In genomic region chr16:29899516-29900101, GRCh38 we compare ENCODE assay signal across 8 cellular contexts. TPM values are rescaled to one million over a fixed set of nuclear protein-coding genes. Genes with fewer than 3 reads are reported as not detected.
A peak's percentile ranks its signal among the peaks of the same experiment; 100 is the strongest.
DNase-seq lines count a peak whose midpoint lies in the region; ATAC-seq and TF ChIP-seq lines count a peak whose summit lies in the region.

Gene SEZ6L2 (minus strand): TSS chr16:29899550. CDS start chr16:29899019, 531 bp downstream.

- H3K4me1 ChIP-seq in esophagus squamous epithelium (peaks cover 11 to 26% (median 18%) of the 10 kb centered on the region in 3 donors), muscle layer of colon (ENCODE audit: insufficient read depth, low read length) (peaks cover 4% of the 10 kb centered on the region), stomach (peaks cover 4 to 38% (median 34%) of the 10 kb centered on the region in 4 donors)

- TF ChIP-seq CTCF in AG04449 (IDR thresholded peaks at IDR 0.05; ENCODE audit: insufficient read depth, low read length, missing control alignments) (peak; percentile 30), GM20000 (IDR thresholded peaks at IDR 0.05; ENCODE audit: extremely low read depth, missing control alignments) (no peak), esophagus squamous epithelium (IDR thresholded peaks at IDR 0.05) (no peak), stomach (IDR thresholded peaks at IDR 0.05) (peak in 3 of 7 experiments; percentile 22 to 48 (median 38))

- peaks cover 12% of the 10 kb centered on the region for H3K4me1 Mint-ChIP-seq in activated CD4-positive, alpha-beta T cell treated with anti-CD3 and anti-CD28 coated beads, Interleukin-2, amount 10 ng/mL, durations not matched to agents 24 days and 14 days

- H3K27me3 Mint-ChIP-seq in activated CD4-positive, alpha-beta T cell treated with anti-CD3 and anti-CD28 coated beads, Interleukin-2, amount 10 ng/mL, durations not matched to agents 24 days and 14 days = peaks cover 40% of the 10 kb centered on the region

- 1 to 2% methylated on average over 15 to 16 of the region's 29 CpGs for WGBS in esophagus squamous epithelium, 2 donors
- 0 to 2% (median 1%) methylated on average over 22 to 29 of the region's 29 CpGs for whole genome bisulfite sequencing in stomach, 5 donors

- intact Hi-C loops in activated CD4-positive, alpha-beta T cell treated with anti-CD3 and anti-CD28 coated beads, Interleukin-2, amount 10 ng/mL, durations not matched to agents 24 days and 14 days (cut with micrococcal nuclease) = loop anchor here (1.0 kb wide), 2 partner anchors 27 to 36 kb away; partner anchors contain the start of genes CDIPT and KCTD13
- intact Hi-C loops in esophagus squamous epithelium (cut with DNase I) = no loop called here
- intact Hi-C loops in stomach (cut with DNase I; ENCODE audit: low total_unique reads) = no loop called here

- TF ChIP-seq EP300 in stomach (IDR thresholded peaks at IDR 0.05) = no peak

- H3K27ac ChIP-seq in esophagus squamous epithelium = peak within 1 kb of the TSS in 2 of 4 donors; percentile 13 to 16
- no peak within 1 kb of the TSS for H3K27ac ChIP-seq in muscle layer of colon (ENCODE audit: low read depth, low read length)
- H3K27ac ChIP-seq in stomach = peak within 1 kb of the TSS; percentile 81 to 93 (median 89)

- H3K9me3 ChIP-seq in esophagus squamous epithelium = no peaks in the 10 kb centered on the region
- no peaks in the 10 kb centered on the region for H3K9me3 ChIP-seq in muscle layer of colon (ENCODE audit: low read length)
- no peaks in the 10 kb centered on the region for H3K9me3 ChIP-seq in stomach

- peaks cover 0 to 49% (median 7%) of the 10 kb centered on the region in 4 donors for H3K27me3 ChIP-seq in esophagus squamous epithelium
- H3K27me3 ChIP-seq in muscle layer of colon (ENCODE audit: control insufficient read depth in 1 of 2, insufficient read depth in 2 of 2, low read length in 2 of 2) = peaks cover 17 to 41% of the 10 kb centered on the region in 2 donors
- peaks cover 0 to 52% (median 25%) of the 10 kb centered on the region in 3 donors for H3K27me3 ChIP-seq in stomach

- H3K9ac ChIP-seq in muscle layer of colon (ENCODE audit: low read length) = no peak within 1 kb of the TSS

- H3K9me3 Mint-ChIP-seq in activated CD4-positive, alpha-beta T cell treated with anti-CD3 and anti-CD28 coated beads, Interleukin-2, amount 10 ng/mL, durations not matched to agents 24 days and 14 days = no peaks in the 10 kb centered on the region

- H3K36me3 Mint-ChIP-seq in activated CD4-positive, alpha-beta T cell treated with anti-CD3 and anti-CD28 coated beads, Interleukin-2, amount 10 ng/mL, durations not matched to agents 24 days and 14 days (ENCODE audit: low read depth) = no peaks in the 10 kb centered on the region

- H3K36me3 ChIP-seq in esophagus squamous epithelium (no peaks in the 10 kb centered on the region), muscle layer of colon (ENCODE audit: insufficient read depth, low read length) (no peaks in the 10 kb centered on the region), stomach (no peaks in the 10 kb centered on the region)

- no peak for ATAC-seq in HG02981 (IDR thresholded peaks at IDR 0.05; ENCODE audit: unreplicated experiment)

- peak within 1 kb of the TSS; percentile 85 for H3K27ac Mint-ChIP-seq in activated CD4-positive, alpha-beta T cell treated with anti-CD3 and anti-CD28 coated beads, Interleukin-2, amount 10 ng/mL, durations not matched to agents 24 days and 14 days

- peak within 1 kb of the TSS; percentile 93 for H3K4me3 Mint-ChIP-seq in activated CD4-positive, alpha-beta T cell treated with anti-CD3 and anti-CD28 coated beads, Interleukin-2, amount 10 ng/mL, durations not matched to agents 24 days and 14 days

- CTCF ChIA-PET in AG04449 (lab: Yijun Ruan, JAX) = interaction anchor here (0.8 to 2.4 kb wide), 11 partner anchors 10 to 135 kb away, joined by 3 to 9 read pairs (median 4); no protein-coding TSS in a partner anchor

- H3K4me3 ChIP-seq in AG04449 (ENCODE audit: low read depth, low read length) (peak within 1 kb of the TSS; percentile 70), esophagus squamous epithelium (peak within 1 kb of the TSS; percentile 48 to 84 (median 58)), muscle layer of colon (ENCODE audit: low read depth in 1 of 2, low read length in 2 of 2) (peak within 1 kb of the TSS; percentile 38 to 41), stomach (peak within 1 kb of the TSS; percentile 52 to 68 (median 60))

- TF ChIP-seq POLR2A in esophagus squamous epithelium (IDR thresholded peaks at IDR 0.05) (no peak), stomach (IDR thresholded peaks at IDR 0.05) (peak in 1 of 4 donors; percentile 0)

- DNase-seq in AG04449 (ENCODE audit: low read depth, low spot score) = peak; percentile 12
- peak; percentile 44 for DNase-seq in GM20000 (ENCODE audit: low spot score)
- DNase-seq in NCI-H2196 (lab: John Stamatoyannopoulos, UW; ENCODE audit: unreplicated experiment) = peak; percentile 95
- peak; percentile 96 for DNase-seq in activated CD4-positive, alpha-beta T cell treated with anti-CD3 and anti-CD28 coated beads, Interleukin-2, amount 10 ng/mL, durations not matched to agents 24 days and 14 days
- DNase-seq in esophagus squamous epithelium (lab: John Stamatoyannopoulos, UW) = no peak
- peak; percentile 89 for DNase-seq in stomach

- POLR2A ChIA-PET in AG04449 (lab: Yijun Ruan, JAX) = interaction anchor here (0.5 to 2.6 kb wide), 10 partner anchors 9 to 105 kb away, joined by 3 to 15 read pairs (median 4); partner anchors contain the start of gene KCTD13

RNA-seq across cellular contexts. Expression of gene SEZ6L2, which starts in this region (rescaled TPM):
- total RNA-seq in activated CD4-positive, alpha-beta T cell treated with anti-CD3 and anti-CD28 coated beads, Interleukin-2, amount 10 ng/mL, durations not matched to agents 24 days and 14 days = 0.26 and 0.61 TPM in 2 replicates
- total RNA-seq in esophagus squamous epithelium (1 to 10 TPM in 2 of 4 donors, under 1 TPM in 1, not detected in 1; 0.22 to 2.8 (median 1.1) TPM), stomach (10 to 100 TPM in 2 of 5 donors, 1 to 10 TPM in 2, not detected in 1; 6.2 to 31.4 (median 12.0) TPM)
- polyA plus RNA-seq in stomach = 1 to 10 TPM; 1.5 to 7.7 (median 7.6) TPM

Comparison
In these comparisons a context has a peak if more than half of its experiments do, and no peak if none do; other contexts are left out.
1. Peak in DNase-seq in activated CD4-positive, alpha-beta T cell treated with anti-CD3 and anti-CD28 coated beads, Interleukin-2, amount 10 ng/mL, durations not matched to agents 24 days and 14 days; RNA of the gene not detected or under 1 TPM.